In the genomic region with DNA sequence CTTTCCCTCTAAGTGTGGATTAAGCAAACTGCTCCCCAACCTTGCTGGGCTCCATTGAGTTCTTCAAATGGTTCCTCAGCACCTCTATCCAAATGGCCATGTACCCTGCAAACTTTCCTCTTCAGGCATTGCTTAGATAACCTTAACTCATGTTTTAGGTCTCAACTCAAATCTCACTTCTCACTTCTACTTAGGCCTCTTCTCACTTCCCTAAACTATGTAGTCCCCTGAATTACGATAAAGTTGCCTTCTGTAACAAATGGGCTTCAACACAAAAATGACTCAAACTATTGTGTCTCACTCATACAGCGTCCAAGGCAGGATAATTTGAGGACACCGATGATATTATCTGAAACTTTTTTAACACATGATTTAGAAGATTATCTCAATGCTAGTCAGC, we compare ENCODE assay signal across 11 cellular contexts.
DNase-seq lines count a peak whose midpoint lies in the region; ATAC-seq and TF ChIP-seq lines count a peak whose summit lies in the region.
"Had no signal": no experiment of that assay in that cellular context is flagged by ENCODE, and none has a peak within 500 bp of the region (broad histone marks: within the 10 kb centered on the region; RNA-seq: fewer than 3 reads in every experiment).

No MANE protein-coding gene starts in this region.

- ATAC-seq in GM19023 (IDR thresholded peaks at IDR 0.05; ENCODE audit: unreplicated experiment) (peak; percentile 81), GM21576 (IDR thresholded peaks at IDR 0.05; ENCODE audit: unreplicated experiment) (peak; percentile 82), HG03159 (IDR thresholded peaks at IDR 0.05; ENCODE audit: unreplicated experiment) (peak; percentile 94)
- ATAC-seq: activated naive CD8-positive, alpha-beta T cell treated with anti-CD3 and anti-CD28 coated beads, Interleukin-2, amount 50 U/mL, for 24 hours had no signal

- DNase-seq in uterus (no peak), anterior cingulate cortex (lab: John Stamatoyannopoulos, UW) (no peak), stomach (no peak), ureter (ENCODE audit: low spot score) (no peak)
- DNase-seq: activated naive CD8-positive, alpha-beta T cell treated with anti-CD3 and anti-CD28 coated beads, Interleukin-2, amount 50 U/mL, for 24 hours; CD4-positive, alpha-beta memory T cell had no signal

- H3K27me3 ChIP-seq in uterus = no peaks in the 10 kb centered on the region
- no peaks in the 10 kb centered on the region for H3K27me3 ChIP-seq in stomach

- TF ChIP-seq EP300 in stomach (IDR thresholded peaks at IDR 0.05) = no peak

- TF ChIP-seq CTCF in uterus (IDR thresholded peaks at IDR 0.05) = no peak
- no peak for TF ChIP-seq CTCF in stomach (IDR thresholded peaks at IDR 0.05)

- H3K4me1 ChIP-seq in uterus = no peaks in the 10 kb centered on the region
- no peaks in the 10 kb centered on the region for H3K4me1 ChIP-seq in stomach

- no peak for TF ChIP-seq POLR2A in uterus (IDR thresholded peaks at IDR 0.05)
- TF ChIP-seq POLR2A in stomach (IDR thresholded peaks at IDR 0.05) = no peak

- H3K9me3 ChIP-seq in uterus (no peaks in the 10 kb centered on the region), stomach (peaks cover 0 to 15% (median 8%) of the 10 kb centered on the region in 4 donors)

- intact Hi-C loops in uterus (cut with DNase I; ENCODE audit: low total_unique reads) = no loop called here
- intact Hi-C loops in stomach (cut with DNase I; ENCODE audit: low total_unique reads) = no loop called here

- WGBS in stomach, 5 donors = 51 to 77% (median 60%) methylated on average over 3 of the region's 3 CpGs

- H3K4me3 ChIP-seq in uterus (no peak overlapping the region), stomach (no peak overlapping the region)
- H3K4me3 ChIP-seq: lung had no signal

- peak overlapping the region; percentile 67 for H3K27ac ChIP-seq in uterus
- H3K27ac ChIP-seq in stomach = no peak overlapping the region
- H3K27ac ChIP-seq: VCaP had no signal

- no peaks in the 10 kb centered on the region for H3K36me3 ChIP-seq in uterus
- no peaks in the 10 kb centered on the region for H3K36me3 ChIP-seq in stomach

Comparison
In these comparisons a context has a peak if more than half of its experiments do, and no peak if none do; other contexts are left out.
1. H3K27ac ChIP-seq: peak in uterus (2 of 2); none in stomach (0 of 5).
2. Peak in every context shown above with its lines, with median percentiles within 50 percentile points of each other: ATAC-seq.